Comparison of ENCODE assay signal across 12 cellular contexts in the genomic region with DNA sequence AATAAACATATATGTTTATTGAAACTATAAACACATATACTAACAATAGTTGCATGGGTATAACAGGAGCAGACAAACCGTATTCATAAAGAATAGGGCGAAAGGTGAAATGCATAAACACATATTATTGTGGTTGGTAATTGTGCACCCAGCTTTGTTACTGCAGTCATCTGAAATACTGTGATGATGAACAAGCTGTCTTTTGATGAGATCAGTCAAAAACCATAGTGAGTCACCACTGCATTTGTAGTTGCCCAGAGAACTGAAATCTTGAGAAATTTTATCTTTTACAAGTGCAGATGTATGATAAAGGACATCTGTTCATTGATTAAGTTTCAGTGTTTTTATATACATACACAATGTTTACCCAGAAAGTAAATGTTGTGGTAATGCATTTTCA.
DNase-seq lines count a peak whose midpoint lies in the region; ATAC-seq and FAIRE-seq lines count a peak whose summit lies in the region.
"Had no signal": no experiment of that assay in that cellular context is flagged by ENCODE, and none has a peak within 500 bp of the region (broad histone marks: within the 10 kb centered on the region; RNA-seq: fewer than 3 reads in every experiment).

No MANE protein-coding gene starts in this region.

- H2BK5ac ChIP-seq in trophoblast cell (ENCODE audit: low read depth, low read length, poor library complexity), result no peak overlapping the region

- H3K9me3 ChIP-seq in trophoblast cell (ENCODE audit: insufficient read depth, low read depth, low read length), result no peaks in the 10 kb centered on the region

- H3K4me1 ChIP-seq in trophoblast cell (ENCODE audit: control insufficient read depth in 1 of 2, insufficient read depth in 2 of 2, low read length in 2 of 2), result peaks cover 0 to 2% of the 10 kb centered on the region in 2 experiments

- FAIRE-seq in RCC 7860 (lab: Jason Lieb, UNC), result no peak

- H4K12ac ChIP-seq in trophoblast cell (ENCODE audit: low read depth, low read length), result no peak overlapping the region

- no peak overlapping the region for H2BK12ac ChIP-seq in trophoblast cell (ENCODE audit: low read length)

- H2AFZ ChIP-seq in trophoblast cell (ENCODE audit: insufficient read depth, low read length, poor library complexity), result no peak overlapping the region

- H2BK120ac ChIP-seq in trophoblast cell (ENCODE audit: insufficient read depth, low read length, poor library complexity), result no peak overlapping the region

- DNase-seq in ELR (ENCODE audit: low read depth), result peak; percentile 77
- peak; percentile 20 for DNase-seq in RCC 7860 (ENCODE audit: low spot score)
- peak; percentile 34 for DNase-seq in epithelial cell of prostate (ENCODE audit: low read depth, low spot score)
- DNase-seq in trophoblast cell, result peak; percentile 49 to 84
- no peak for DNase-seq in NCI-H2227 treated with DMSO at 0.1 percent for 48 hours (lab: John Stamatoyannopoulos, UW)
- no peak for DNase-seq in NCI-H526 treated with DMSO at 0.1 percent for 48 hours (lab: John Stamatoyannopoulos, UW)
- no peak for DNase-seq in NCI-H187 treated with DMSO at 0.1 percent for 48 hours (lab: John Stamatoyannopoulos, UW)
- DNase-seq: activated CD4-positive, alpha-beta T cell treated with anti-CD3 and anti-CD28 coated beads, Interleukin-2, amount 10 ng/mL, durations not matched to agents 7 days and 5 days; activated gamma-delta T cell treated with Interleukin-2 at 50 U/mL for 16 hours; MV-4-11; NCI-H69 had no signal

- no peaks in the 10 kb centered on the region for H3K79me2 ChIP-seq in trophoblast cell (ENCODE audit: control insufficient read depth, insufficient read depth, low read length, poor library complexity)

- no peak for ATAC-seq in HG03571 (IDR thresholded peaks at IDR 0.05; ENCODE audit: unreplicated experiment)

- H3K4me2 ChIP-seq in trophoblast cell (ENCODE audit: low read length), result no peak overlapping the region

- H3K23ac ChIP-seq in trophoblast cell (ENCODE audit: low read length), result no peak overlapping the region

- H2AK5ac ChIP-seq in trophoblast cell (ENCODE audit: low read length), result no peak overlapping the region

- no peaks in the 10 kb centered on the region for H3K27me3 ChIP-seq in trophoblast cell (ENCODE audit: insufficient read depth, low read length)

- no peak overlapping the region for H3K18ac ChIP-seq in trophoblast cell (ENCODE audit: low read length)

- no peak overlapping the region for H3K27ac ChIP-seq in epithelial cell of prostate
- H3K27ac ChIP-seq in trophoblast cell (ENCODE audit: low read depth, low read length), result no peak overlapping the region

- no peak overlapping the region for H3K9ac ChIP-seq in trophoblast cell (ENCODE audit: low read length)

- H3K14ac ChIP-seq in trophoblast cell (ENCODE audit: low read length), result no peak overlapping the region

- H3K36me3 ChIP-seq in trophoblast cell (ENCODE audit: control insufficient read depth in 1 of 2, insufficient read depth in 2 of 2, low read length in 2 of 2), result peaks cover 2 to 4% of the 10 kb centered on the region in 2 experiments

- H3K4ac ChIP-seq in trophoblast cell (ENCODE audit: low read depth, low read length), result no peak overlapping the region

- H3K79me1 ChIP-seq in trophoblast cell (ENCODE audit: low read length), result no peaks in the 10 kb centered on the region

- H4K8ac ChIP-seq in trophoblast cell (ENCODE audit: low read depth, low read length), result no peak overlapping the region

- whole genome bisulfite sequencing in trophoblast cell (ENCODE audit: extremely low coverage, insufficient coverage, insufficient read length), result no CpG with 5 or more reads among the region's 2 CpGs

- no peak overlapping the region for H3K4me3 ChIP-seq in trophoblast cell (ENCODE audit: low read depth, low read length)

- no peak overlapping the region for H4K91ac ChIP-seq in trophoblast cell (ENCODE audit: low read depth, low read length)

Comparison
In these comparisons a context has a peak if more than half of its experiments do, and no peak if none do; other contexts are left out.
1. DNase-seq: peak in ELR (single experiment), RCC 7860 (single experiment), epithelial cell of prostate (single experiment) and trophoblast cell (2 of 2); none in NCI-H2227 treated with DMSO at 0.1 percent for 48 hours (single experiment), NCI-H526 treated with DMSO at 0.1 percent for 48 hours (single experiment) and NCI-H187 treated with DMSO at 0.1 percent for 48 hours (single experiment).